ENCODE assay signal across 6 cellular contexts in genomic region chr7:154677454-154677853, GRCh38.
"Had no signal": no experiment of that assay in that cellular context is flagged by ENCODE, and none has a peak within 500 bp of the region (broad histone marks: within the 10 kb centered on the region; RNA-seq: fewer than 3 reads in every experiment).

No MANE protein-coding gene starts in this region.

- H3K27ac ChIP-seq: KMS-11 had no signal

- H3K4me2 ChIP-seq: GM23338, KMS-11 had no signal

- DNase-seq: H9, HCEC 1CT, IMR-90, KBM-7 had no signal

- H2AFZ ChIP-seq: GM23338 had no signal

- ATAC-seq: GM23338 had no signal

- H3K4me3 ChIP-seq: GM23338 had no signal

- H3K9ac ChIP-seq: KMS-11 had no signal
